26 cellular contexts compared by ENCODE assay signal in genomic region chr1:18866314-18866713, GRCh38. TPM values are rescaled to one million over a fixed set of nuclear protein-coding genes. Genes with fewer than 3 reads are reported as not detected.
DNase-seq lines count a peak whose midpoint lies in the region; ATAC-seq, FAIRE-seq and TF ChIP-seq lines count a peak whose summit lies in the region.
"Had no signal": no experiment of that assay in that cellular context is flagged by ENCODE, and none has a peak within 500 bp of the region (broad histone marks: within the 10 kb centered on the region; RNA-seq: fewer than 3 reads in every experiment).

No MANE protein-coding gene starts in this region.

- H3K9me3 ChIP-seq in HepG2 (ENCODE audit: low read length) (no peaks in the 10 kb centered on the region), osteoblast (ENCODE audit: low read depth, low read length) (no peaks in the 10 kb centered on the region), upper lobe of right lung (no peaks in the 10 kb centered on the region), testis (no peaks in the 10 kb centered on the region)
- H3K9me3 ChIP-seq: A549; BE2C; BLaER1 treated with 17β-estradiol and CSF1 and Interleukin-3, amounts not matched to agents 10 nM and 100 nM; HAP-1 had no signal

- H4K20me1 ChIP-seq in HepG2 (ENCODE audit: insufficient read depth, low read length) (peaks cover 5% of the 10 kb centered on the region; the same call in 1 of the 2 replicates), osteoblast (ENCODE audit: insufficient read depth, low read length) (no peaks in the 10 kb centered on the region)

- H3K36me3 ChIP-seq in HepG2 (replicated peaks in 1 of 2; ENCODE audit: control insufficient read depth in 1 of 2, insufficient read depth in 2 of 2, low read length in 2 of 2) (no peaks in the 10 kb centered on the region), osteoblast (ENCODE audit: insufficient read depth, low read length) (no peaks in the 10 kb centered on the region), upper lobe of right lung (no peaks in the 10 kb centered on the region), testis (ENCODE audit: low read depth, missing control alignments) (no peaks in the 10 kb centered on the region)
- H3K36me3 ChIP-seq: BE2C; BLaER1 treated with 17β-estradiol and CSF1 and Interleukin-3, amounts not matched to agents 10 nM and 100 nM; HAP-1 had no signal

- TF ChIP-seq POLR2A in HepG2 (IDR thresholded peaks at IDR 0.05; ENCODE audit: insufficient read depth in 1 of 2, low read depth in 2 of 2, low read length in 2 of 2) = no peak
- no peak for TF ChIP-seq POLR2A in testis (IDR thresholded peaks at IDR 0.05)

- TF ChIP-seq CTCF in epithelial cell of proximal tubule (conservative IDR thresholded peaks at IDR 0.05; ENCODE audit: low read depth, low read length) (no peak), HepG2 (CRISPR knock-in tag; IDR thresholded peaks at IDR 0.05) (no peak), osteoblast (IDR thresholded peaks at IDR 0.05; ENCODE audit: extremely low read depth, low read depth, low read length) (no peak), upper lobe of right lung (IDR thresholded peaks at IDR 0.05) (no peak), testis (IDR thresholded peaks at IDR 0.05) (no peak)

- H3K4me3 ChIP-seq in epithelial cell of proximal tubule (ENCODE audit: low read depth, low read length) (no peak overlapping the region), HepG2 (replicated peaks in 1 of 3; ENCODE audit: insufficient read depth in 1 of 3, low read depth in 2 of 3, low read length in 3 of 3) (no peak overlapping the region), osteoblast (ENCODE audit: insufficient read depth, low read length) (no peak overlapping the region), upper lobe of right lung (no peak overlapping the region), testis (no peak overlapping the region)
- H3K4me3 ChIP-seq: A549; BLaER1 treated with 17β-estradiol and CSF1 and Interleukin-3, amounts not matched to agents 10 nM and 100 nM; GM12878; HAP-1 had no signal

- ATAC-seq in HepG2 (peak; percentile 4; the same call in 1 of the 3 replicates), upper lobe of right lung (peak; percentile 27)
- ATAC-seq: A549, GM12878 had no signal

- FAIRE-seq in HepG2 (lab: Jason Lieb, UNC) = no peak
- FAIRE-seq: A549, D721Med, GM12878, H54 had no signal

- H3K27ac ChIP-seq in HepG2 (ENCODE audit: extremely low read length, insufficient read depth, low read length) = no peak overlapping the region
- H3K27ac ChIP-seq in osteoblast (ENCODE audit: low read depth, low read length) = no peak overlapping the region
- H3K27ac ChIP-seq in upper lobe of right lung = no peak overlapping the region
- H3K27ac ChIP-seq in testis = no peak overlapping the region
- H3K27ac ChIP-seq: A549; BLaER1 treated with 17β-estradiol and CSF1 and Interleukin-3, amounts not matched to agents 10 nM and 100 nM had no signal

- no peak overlapping the region for H3K9ac ChIP-seq in HepG2 (ENCODE audit: insufficient read depth, low read depth, low read length)

- H3K4me2 ChIP-seq in HepG2 (ENCODE audit: low read depth, low read length) (no peak overlapping the region), osteoblast (ENCODE audit: insufficient read depth, low read length) (no peak overlapping the region)
- H3K4me2 ChIP-seq: A549 had no signal

- CTCF ChIA-PET in HepG2 (lab: Yijun Ruan, JAX; ENCODE audit: low intra/inter-chr PET ratio, low total read pairs) = no interaction called here

- intact Hi-C loops in HepG2 (cut with micrococcal nuclease; ENCODE audit: unreplicated experiment) = no loop called here
- intact Hi-C loops in upper lobe of right lung (cut with DNase I) = no loop called here
- intact Hi-C loops in testis (cut with DNase I; ENCODE audit: low total_unique reads) = no loop called here

- TF ChIP-seq RAD21 in HepG2 (CRISPR knock-in tag; IDR thresholded peaks at IDR 0.05) = no peak

- WGBS in HepG2 (ENCODE audit: low lambda C conversion rate) = 7% methylated on average over 6 of the region's 6 CpGs
- 91 to 95% methylated on average over 6 of the region's 6 CpGs for WGBS in testis, 2 donors

- in situ Hi-C loops in HepG2 (cut with HindIII; ENCODE audit: extremely low pct_ligation_motif_present, low pct_unique_long_range_greater_than_20kb) = no loop called here

- DNase-seq in epithelial cell of proximal tubule (ENCODE audit: low read depth) (peak; percentile 31), HepG2 (ENCODE audit: low spot score) (no peak), osteoblast (ENCODE audit: insufficient read length, low spot score, missing footprints) (peak; percentile 41), upper lobe of right lung (peak; percentile 78), testis (no peak), NCI-H226 (no peak)
- no peak for DNase-seq in stimulated activated naive CD4-positive, alpha-beta T cell (lab: John Stamatoyannopoulos, UW)
- DNase-seq: 8988T; ACHN; AML-193; BE2C; CD4-positive, alpha-beta T cell; CD8-positive, alpha-beta memory T cell; DMS 273 treated with DMSO at 0.1 percent for 48 hours; DMS79; EL; GDM1; GOT3; HFFc6 had no signal

- H3K4me1 ChIP-seq in HepG2 (ENCODE audit: insufficient read depth, low read length) (peaks cover 10% of the 10 kb centered on the region), osteoblast (ENCODE audit: insufficient read depth, low read length) (no peaks in the 10 kb centered on the region), upper lobe of right lung (no peaks in the 10 kb centered on the region), testis (no peaks in the 10 kb centered on the region)
- H3K4me1 ChIP-seq: A549, BE2C, HAP-1 had no signal

- H3K79me2 ChIP-seq in HepG2 (ENCODE audit: insufficient read depth, low read length) (no peaks in the 10 kb centered on the region), osteoblast (ENCODE audit: insufficient read depth, low read length) (no peaks in the 10 kb centered on the region)

- H2AFZ ChIP-seq in HepG2 (ENCODE audit: low read length) (no peak overlapping the region), osteoblast (ENCODE audit: low read length) (no peak overlapping the region)

- POLR2A ChIA-PET in HepG2 (lab: Yijun Ruan, JAX) = no interaction called here

- H3K27me3 ChIP-seq in HepG2 (ENCODE audit: control insufficient read depth in 1 of 2, insufficient read depth in 2 of 2, low read length in 2 of 2) (peaks cover 4 to 42% of the 10 kb centered on the region in 2 experiments), osteoblast (ENCODE audit: insufficient read depth, low read length) (peaks cover 12% of the 10 kb centered on the region), upper lobe of right lung (no peaks in the 10 kb centered on the region), testis (no peaks in the 10 kb centered on the region)
- H3K27me3 ChIP-seq: BE2C; BLaER1 treated with 17β-estradiol and CSF1 and Interleukin-3, amounts not matched to agents 10 nM and 100 nM had no signal

- TF ChIP-seq EP300 in HepG2 (IDR thresholded peaks at IDR 0.05; ENCODE audit: low read depth in 2 of 2, low read length in 2 of 2) (no peak), HepG2 (CRISPR knock-in tag; IDR thresholded peaks at IDR 0.05; ENCODE audit: borderline replicate concordance) (no peak)

- BruUV-seq in HepG2 (replicated peaks; lab: Mats Ljungman, UMichigan) = no TSS peak

RNA-seq across cellular contexts. Expression of gene TAS1R2, which starts 6.9 kb away (rescaled TPM):
- total RNA-seq in epithelial cell of proximal tubule (not detected in 2 replicates), HepG2 (2016; rRNA removed; fragmentation: Illumina TruSeq; extraction: Trizol) (not detected in 2 replicates), osteoblast (not detected in 2 replicates), upper lobe of right lung (not detected), testis (under 1 TPM in 1 of 2 donors, not detected in 1; 0.19 TPM)
- not detected in 2 replicates for total RNA-seq in HepG2 (2016; cell fraction: cytosol; rRNA removed; fragmentation: Illumina TruSeq; extraction: Trizol; ENCODE audit: low read depth)
- not detected in 2 replicates for total RNA-seq in HepG2 (2016; cell fraction: insoluble cytoplasmic fraction; rRNA removed; fragmentation: Illumina TruSeq; extraction: Trizol)
- not detected in 2 replicates for total RNA-seq in HepG2 (2016; cell fraction: membrane; rRNA removed; fragmentation: Illumina TruSeq; extraction: Trizol)
- total RNA-seq in HepG2 (2016; cell fraction: nucleus; rRNA removed; fragmentation: Illumina TruSeq; extraction: Trizol) = not detected in 2 replicates
- polyA plus RNA-seq in HepG2 (2011; rRNA removed) (not detected in 2 replicates), testis (ENCODE audit: insufficient read depth, low read depth, low replicate concordance) (not detected)
- polyA plus RNA-seq in HepG2 (2011; cell fraction: cytosol; rRNA removed) = 0.01 TPM in 1 of 2 replicates, not detected in the other
- 0.08 and 0.16 TPM in 2 replicates for polyA plus RNA-seq in HepG2 (2011; cell fraction: nucleus; rRNA removed)
- 0.09 TPM in 1 of 2 replicates, not detected in the other for polyA plus RNA-seq in HepG2 (2012)
- not detected in 2 replicates for polyA plus RNA-seq in HepG2 (2016; cell fraction: cytosol; fragmentation: Illumina TruSeq; extraction: Trizol; ENCODE audit: low read depth)
- not detected in 2 replicates for polyA plus RNA-seq in HepG2 (2016; cell fraction: insoluble cytoplasmic fraction; fragmentation: Illumina TruSeq; extraction: Trizol; ENCODE audit: low read depth)
- polyA plus RNA-seq in HepG2 (2016; cell fraction: membrane; fragmentation: Illumina TruSeq; extraction: Trizol; ENCODE audit: low read depth) = not detected in 2 replicates
- polyA plus RNA-seq in HepG2 (2016; cell fraction: nucleus; fragmentation: Illumina TruSeq; extraction: Trizol; ENCODE audit: insufficient read depth, low read depth) = not detected in 2 replicates
- polyA minus RNA-seq in HepG2 (2011; rRNA and poly(A)+ RNA removed; ENCODE audit: low replicate concordance) = not detected in 2 replicates
- not detected in 2 replicates for polyA minus RNA-seq in HepG2 (2011; cell fraction: cytosol; rRNA and poly(A)+ RNA removed)
- polyA minus RNA-seq in HepG2 (2011; cell fraction: nucleus; rRNA and poly(A)+ RNA removed) = not detected in 2 replicates
- total RNA-seq: CD4-positive, alpha-beta T cell; CD8-positive, alpha-beta memory T cell; GM12878; HFFc6 had no signal
- polyA plus RNA-seq: A549; CD14-positive monocyte; CD8-positive, alpha-beta memory T cell; GM12878 had no signal

RNA-seq across cellular contexts. Expression of gene ALDH4A1, which starts 36.0 kb away (rescaled TPM):
- total RNA-seq in epithelial cell of proximal tubule = 15.2 and 27.0 TPM in 2 replicates
- total RNA-seq in HepG2 (2016; rRNA removed; fragmentation: Illumina TruSeq; extraction: Trizol) = 58.5 and 76.4 TPM in 2 replicates
- total RNA-seq in HepG2 (2016; cell fraction: cytosol; rRNA removed; fragmentation: Illumina TruSeq; extraction: Trizol; ENCODE audit: low read depth) = 7.2 and 7.7 TPM in 2 replicates
- total RNA-seq in HepG2 (2016; cell fraction: insoluble cytoplasmic fraction; rRNA removed; fragmentation: Illumina TruSeq; extraction: Trizol) = 53.0 and 79.3 TPM in 2 replicates
- total RNA-seq in HepG2 (2016; cell fraction: membrane; rRNA removed; fragmentation: Illumina TruSeq; extraction: Trizol) = 22.0 and 22.8 TPM in 2 replicates
- total RNA-seq in HepG2 (2016; cell fraction: nucleus; rRNA removed; fragmentation: Illumina TruSeq; extraction: Trizol) = 52.1 and 60.8 TPM in 2 replicates
- 229 and 240 TPM in 2 replicates for polyA plus RNA-seq in HepG2 (2011; rRNA removed)
- polyA plus RNA-seq in HepG2 (2011; cell fraction: cytosol; rRNA removed) = 210 and 362 TPM in 2 replicates
- 328 and 432 TPM in 2 replicates for polyA plus RNA-seq in HepG2 (2011; cell fraction: nucleus; rRNA removed)
- polyA plus RNA-seq in HepG2 (2012) = 87.2 and 88.3 TPM in 2 replicates
- 7.1 and 8.1 TPM in 2 replicates for polyA plus RNA-seq in HepG2 (2016; cell fraction: cytosol; fragmentation: Illumina TruSeq; extraction: Trizol; ENCODE audit: low read depth)
- polyA plus RNA-seq in HepG2 (2016; cell fraction: insoluble cytoplasmic fraction; fragmentation: Illumina TruSeq; extraction: Trizol; ENCODE audit: low read depth) = 53.0 and 59.0 TPM in 2 replicates
- polyA plus RNA-seq in HepG2 (2016; cell fraction: membrane; fragmentation: Illumina TruSeq; extraction: Trizol; ENCODE audit: low read depth) = 16.0 and 17.1 TPM in 2 replicates
- polyA plus RNA-seq in HepG2 (2016; cell fraction: nucleus; fragmentation: Illumina TruSeq; extraction: Trizol; ENCODE audit: insufficient read depth, low read depth) = 91.4 and 94.6 TPM in 2 replicates
- polyA minus RNA-seq in HepG2 (2011; rRNA and poly(A)+ RNA removed; ENCODE audit: low replicate concordance) = 12.3 and 373 TPM in 2 replicates
- 140 and 148 TPM in 2 replicates for polyA minus RNA-seq in HepG2 (2011; cell fraction: cytosol; rRNA and poly(A)+ RNA removed)
- 129 and 138 TPM in 2 replicates for polyA minus RNA-seq in HepG2 (2011; cell fraction: nucleus; rRNA and poly(A)+ RNA removed)
- 28.6 and 31.8 TPM in 2 replicates for total RNA-seq in osteoblast
- 11.8 TPM for total RNA-seq in upper lobe of right lung
- total RNA-seq in testis = 10 to 100 TPM in 1 of 2 donors, 1 to 10 TPM in 1; 9.6 to 10.6 TPM
- 8.2 TPM for polyA plus RNA-seq in testis (ENCODE audit: insufficient read depth, low read depth, low replicate concordance)

Comparison
In these comparisons a context has a peak if more than half of its experiments do, and no peak if none do; other contexts are left out.
1. DNase-seq: peak in epithelial cell of proximal tubule (single experiment), osteoblast (single experiment) and upper lobe of right lung (single experiment); none in HepG2 (single experiment), testis (single experiment), stimulated activated naive CD4-positive, alpha-beta T cell (0 of 6) and NCI-H226 (single experiment).